Comparison of ENCODE assay signal across 12 cellular contexts in genomic region chr10:77907900-77908717, GRCh38. TPM values are rescaled to one million over a fixed set of nuclear protein-coding genes. Genes with fewer than 3 reads are reported as not detected.
DNase-seq lines count a peak whose midpoint lies in the region; ATAC-seq, FAIRE-seq and TF ChIP-seq lines count a peak whose summit lies in the region.
"Had no signal": no experiment of that assay in that cellular context is flagged by ENCODE, and none has a peak within 500 bp of the region (broad histone marks: within the 10 kb centered on the region; RNA-seq: fewer than 3 reads in every experiment).

No MANE protein-coding gene starts in this region.

- TF ChIP-seq EP300 in Ishikawa (IDR thresholded peaks at IDR 0.05; ENCODE audit: borderline replicate concordance) = no peak

- no peak overlapping the region for H2AFZ ChIP-seq in neural progenitor cell (replicated peaks)

- H3K36me3 Mint-ChIP-seq in neural progenitor cell = peaks cover 15% of the 10 kb centered on the region

- H3K4me3 Mint-ChIP-seq in neural progenitor cell = no peak overlapping the region
- H3K4me3 Mint-ChIP-seq: central memory CD8-positive, alpha-beta T cell had no signal

- H3K79me2 ChIP-seq in neural progenitor cell (ENCODE audit: low read depth) = peaks cover 90% of the 10 kb centered on the region

- H3K4me1 ChIP-seq in neural progenitor cell = peaks cover 21% of the 10 kb centered on the region

- no peak for FAIRE-seq in bronchial epithelial cell (lab: Jason Lieb, UNC)

- no peaks in the 10 kb centered on the region for H3K9me3 Mint-ChIP-seq in neural progenitor cell
- H3K9me3 Mint-ChIP-seq: central memory CD8-positive, alpha-beta T cell had no signal

- H3K36me3 ChIP-seq in bronchial epithelial cell (ENCODE audit: control insufficient read depth, insufficient read depth, low read length) (no peaks in the 10 kb centered on the region), neural progenitor cell (no peaks in the 10 kb centered on the region)
- H3K36me3 ChIP-seq: heart left ventricle, SJSA1 had no signal

- H3K4me2 ChIP-seq in neural progenitor cell = no peak overlapping the region

- no peak overlapping the region for H3K9ac ChIP-seq in neural progenitor cell

- H3K27me3 ChIP-seq in bronchial epithelial cell (ENCODE audit: control insufficient read depth, insufficient read depth, low read length) (no peaks in the 10 kb centered on the region), neural progenitor cell (no peaks in the 10 kb centered on the region)
- H3K27me3 ChIP-seq: heart left ventricle, SJSA1 had no signal

- H3K4me3 ChIP-seq in bronchial epithelial cell (ENCODE audit: low read depth, low read length) = no peak overlapping the region
- H3K4me3 ChIP-seq in neural progenitor cell = no peak overlapping the region
- H3K4me3 ChIP-seq: heart left ventricle, SJSA1 had no signal

- H3K27ac ChIP-seq in neural progenitor cell = no peak overlapping the region
- H3K27ac ChIP-seq: heart left ventricle, SJSA1 had no signal

- peaks cover 41% of the 10 kb centered on the region for H3K4me1 Mint-ChIP-seq in neural progenitor cell

- H3K27me3 Mint-ChIP-seq in neural progenitor cell (ENCODE audit: insufficient read depth, low read depth) = peaks cover 2% of the 10 kb centered on the region
- H3K27me3 Mint-ChIP-seq: central memory CD8-positive, alpha-beta T cell had no signal

- peak overlapping the region; percentile 42 for H3K27ac Mint-ChIP-seq in neural progenitor cell

- H4K20me1 ChIP-seq in neural progenitor cell (ENCODE audit: low read depth) = peaks cover 83% of the 10 kb centered on the region

- peak; percentile 72 for TF ChIP-seq RAD21 in Ishikawa (IDR thresholded peaks at IDR 0.05; ENCODE audit: low read depth)

- peaks cover 6% of the 10 kb centered on the region for H3F3A ChIP-seq in neural progenitor cell (ENCODE audit: low read depth)

- H3K9me3 ChIP-seq in neural progenitor cell (ENCODE audit: low read depth) = no peaks in the 10 kb centered on the region
- H3K9me3 ChIP-seq: heart left ventricle, SJSA1 had no signal

- no peak for ATAC-seq in GM19035 (IDR thresholded peaks at IDR 0.05; ENCODE audit: unreplicated experiment)
- no peak for ATAC-seq in HG03442 (IDR thresholded peaks at IDR 0.05; ENCODE audit: unreplicated experiment)

- DNase-seq in bronchial epithelial cell (ENCODE audit: low read depth) = peak; percentile 30
- no peak for DNase-seq in neural progenitor cell (ENCODE audit: low spot score)
- DNase-seq in NCI-H446 (lab: John Stamatoyannopoulos, UW) = no peak
- DNase-seq: heart left ventricle; NCI-H187; stimulated activated CD4-positive, alpha-beta T cell treated with anti-CD3 and anti-CD28 coated beads, Interleukin-2, amount 100 ng/mL, for 24 hours had no signal

- peak; percentile 47; the same call in 2 of the 3 replicates for TF ChIP-seq CTCF in GM12872 (IDR thresholded peaks at IDR 0.05; ENCODE audit: insufficient read depth, low read depth, low read length)
- TF ChIP-seq CTCF in bronchial epithelial cell (IDR thresholded peaks at IDR 0.05; ENCODE audit: insufficient read depth, low read length, severe bottlenecking) = peak; percentile 55
- TF ChIP-seq CTCF in neural progenitor cell (IDR thresholded peaks at IDR 0.05) = peak; percentile 30

TF ChIP-seq in Ishikawa, 13 proteins besides CTCF, POLR2A, EP300 and RAD21:
- TF ChIP-seq MAX (IDR thresholded peaks at IDR 0.05) (0 out of 2 replicates have a peak, but pooled peaks have one; percentile 13), NFIC (IDR thresholded peaks at IDR 0.05) (no peak), TCF12 (IDR thresholded peaks at IDR 0.05; ENCODE audit: low read depth) (no peak), USF1 (IDR thresholded peaks at IDR 0.05) (no peak), FOXM1 (IDR thresholded peaks at IDR 0.05; ENCODE audit: borderline replicate concordance, low read depth) (no peak)

RNA-seq across cellular contexts. Expression of gene DLG5, which starts 18.4 kb away (rescaled TPM):
- total RNA-seq in bronchial epithelial cell = 38.0 and 45.3 TPM in 2 replicates
- 22.2 and 33.3 TPM in 2 replicates for total RNA-seq in neural progenitor cell (ENCODE audit: low replicate concordance)
